ENCODE assay signal across 2 cellular contexts in the genomic region with DNA sequence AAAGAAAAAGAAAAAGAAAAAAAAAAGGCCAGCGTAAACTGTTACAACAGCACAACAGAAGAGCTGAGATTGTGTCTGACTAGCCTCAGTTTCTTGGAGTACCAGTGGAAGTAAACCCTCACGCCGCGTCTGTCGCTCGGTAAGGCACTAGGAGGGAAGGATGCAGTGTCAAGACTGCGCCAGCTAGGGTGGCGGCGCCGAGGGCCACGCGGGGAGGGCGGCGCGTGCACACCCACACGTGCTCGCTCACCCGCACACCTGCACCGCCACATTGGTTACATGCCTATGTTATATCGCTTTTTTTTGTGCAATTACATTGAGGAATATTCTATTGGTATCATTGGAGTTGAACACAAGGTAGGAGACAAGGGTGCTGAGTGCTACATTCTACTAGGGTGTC.
TF ChIP-seq lines count a peak whose summit lies in the region.

No MANE protein-coding gene starts in this region.

TF ChIP-seq in HepG2, 621 proteins besides CTCF, POLR2A, EP300 and RAD21:
- TF ChIP-seq ZNF10 (CRISPR knock-in tag; IDR thresholded peaks at IDR 0.05; ENCODE audit: borderline replicate concordance, low read depth), result no peak
- no peak for TF ChIP-seq NONO (IDR thresholded peaks at IDR 0.05)
- TF ChIP-seq NONO (CRISPR knock-in tag; conservative IDR thresholded peaks at IDR 0.05), result no peak
- no peak for TF ChIP-seq ZNF484 (CRISPR knock-in tag; IDR thresholded peaks at IDR 0.05; ENCODE audit: borderline replicate concordance, low read depth)
- no peak for TF ChIP-seq SP140L (CRISPR knock-in tag; IDR thresholded peaks at IDR 0.05; ENCODE audit: borderline replicate concordance)
- TF ChIP-seq AGO2 (optimal IDR thresholded peaks at IDR 0.05; ENCODE audit: low read depth, low read length), result peak; percentile 86
- no peak for TF ChIP-seq HMG20A (CRISPR knock-in tag; IDR thresholded peaks at IDR 0.05; ENCODE audit: borderline replicate concordance)

TF ChIP-seq in GM23338, 12 proteins besides CTCF, POLR2A, EP300 and RAD21:
- TF ChIP-seq JUNB (IDR thresholded peaks at IDR 0.05; ENCODE audit: unreplicated experiment) (no peak), STAT1 (IDR thresholded peaks at IDR 0.05; ENCODE audit: unreplicated experiment) (no peak)
- TF ChIP-seq, protein P1, sequence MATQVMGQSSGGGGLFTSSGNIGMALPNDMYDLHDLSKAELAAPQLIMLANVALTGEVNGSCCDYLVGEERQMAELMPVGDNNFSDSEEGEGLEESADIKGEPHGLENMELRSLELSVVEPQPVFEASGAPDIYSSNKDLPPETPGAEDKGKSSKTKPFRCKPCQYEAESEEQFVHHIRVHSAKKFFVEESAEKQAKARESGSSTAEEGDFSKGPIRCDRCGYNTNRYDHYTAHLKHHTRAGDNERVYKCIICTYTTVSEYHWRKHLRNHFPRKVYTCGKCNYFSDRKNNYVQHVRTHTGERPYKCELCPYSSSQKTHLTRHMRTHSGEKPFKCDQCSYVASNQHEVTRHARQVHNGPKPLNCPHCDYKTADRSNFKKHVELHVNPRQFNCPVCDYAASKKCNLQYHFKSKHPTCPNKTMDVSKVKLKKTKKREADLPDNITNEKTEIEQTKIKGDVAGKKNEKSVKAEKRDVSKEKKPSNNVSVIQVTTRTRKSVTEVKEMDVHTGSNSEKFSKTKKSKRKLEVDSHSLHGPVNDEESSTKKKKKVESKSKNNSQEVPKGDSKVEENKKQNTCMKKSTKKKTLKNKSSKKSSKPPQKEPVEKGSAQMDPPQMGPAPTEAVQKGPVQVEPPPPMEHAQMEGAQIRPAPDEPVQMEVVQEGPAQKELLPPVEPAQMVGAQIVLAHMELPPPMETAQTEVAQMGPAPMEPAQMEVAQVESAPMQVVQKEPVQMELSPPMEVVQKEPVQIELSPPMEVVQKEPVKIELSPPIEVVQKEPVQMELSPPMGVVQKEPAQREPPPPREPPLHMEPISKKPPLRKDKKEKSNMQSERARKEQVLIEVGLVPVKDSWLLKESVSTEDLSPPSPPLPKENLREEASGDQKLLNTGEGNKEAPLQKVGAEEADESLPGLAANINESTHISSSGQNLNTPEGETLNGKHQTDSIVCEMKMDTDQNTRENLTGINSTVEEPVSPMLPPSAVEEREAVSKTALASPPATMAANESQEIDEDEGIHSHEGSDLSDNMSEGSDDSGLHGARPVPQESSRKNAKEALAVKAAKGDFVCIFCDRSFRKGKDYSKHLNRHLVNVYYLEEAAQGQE (IDR thresholded peaks at IDR 0.05; ENCODE audit: unreplicated experiment), result no peak
TF ChIP-seq in GM23338: peak in this region for 0.
